9 cellular contexts compared by ENCODE assay signal in the genomic region with DNA sequence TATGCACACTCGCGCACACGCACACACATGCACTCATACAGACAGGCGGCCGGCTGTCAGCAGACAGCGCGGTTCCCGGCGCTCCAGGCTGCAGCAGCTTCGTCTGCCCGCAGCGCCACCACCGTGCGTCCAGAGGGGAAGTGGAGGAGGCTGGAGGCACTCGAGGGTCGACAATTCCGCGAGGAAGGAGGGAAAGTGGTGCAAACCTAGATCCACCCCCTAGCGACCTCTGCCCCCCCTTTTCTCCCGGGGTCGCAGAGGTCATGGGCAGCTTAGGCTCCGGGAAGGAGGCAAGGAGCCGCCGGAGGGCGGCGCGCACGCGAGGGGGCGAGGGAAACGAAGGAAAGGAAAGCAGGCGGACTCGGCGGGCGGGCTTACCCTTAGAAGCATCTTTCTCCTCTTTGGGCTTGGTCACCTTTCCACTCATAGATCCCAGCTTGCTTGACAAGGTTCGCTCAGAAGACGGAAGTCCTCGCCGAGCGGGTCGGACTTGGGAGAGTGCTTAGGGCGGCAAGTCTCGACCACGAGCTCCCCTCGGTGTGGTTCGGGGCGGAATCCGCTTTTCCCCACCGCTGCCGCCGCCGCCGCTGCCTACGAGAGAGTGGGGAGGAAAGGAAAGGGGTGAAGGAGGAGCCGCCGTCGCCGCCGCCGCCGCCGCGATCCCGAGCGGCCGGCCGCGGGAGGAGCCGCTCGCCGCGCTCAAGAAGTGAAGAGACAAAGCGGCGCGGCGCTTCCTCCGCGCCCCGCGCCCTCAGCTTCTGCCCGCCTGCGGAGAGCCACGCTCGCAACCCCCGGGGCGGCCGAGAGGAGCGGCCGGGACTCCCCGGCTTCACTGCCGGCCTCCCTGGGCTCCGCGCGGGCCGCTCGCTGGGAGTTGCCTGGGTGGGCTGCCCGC.
A peak's percentile ranks its signal among the peaks of the same experiment; 100 is the strongest.
DNase-seq lines count a peak whose midpoint lies in the region; ATAC-seq and TF ChIP-seq lines count a peak whose summit lies in the region.
"Had no signal": no experiment of that assay in that cellular context is flagged by ENCODE, and none has a peak within 500 bp of the region (broad histone marks: within the 10 kb centered on the region; RNA-seq: fewer than 3 reads in every experiment).

No MANE protein-coding gene starts in this region.

- in situ Hi-C loops in GM13977 (cut with MboI; ENCODE audit: low pct_unique_long_range_greater_than_20kb, low sequenced_read_pairs, unreplicated experiment) = no loop called here

- H3K9me3 ChIP-seq in right atrium auricular region = no peaks in the 10 kb centered on the region

- TF ChIP-seq CTCF in GM23338 (conservative IDR thresholded peaks at IDR 0.05; ENCODE audit: low read depth in 2 of 2) = peak in 1 of 2 experiments; percentile 0; a peak in 1 of 4 replicates
- no peak for TF ChIP-seq CTCF in right atrium auricular region (IDR thresholded peaks at IDR 0.05)
- TF ChIP-seq CTCF in GM13977 (IDR thresholded peaks at IDR 0.05; ENCODE audit: extremely low read depth, insufficient read depth, missing control alignments) = no peak

- peak overlapping the region; percentile 59 for H3K4me3 ChIP-seq in GM23338
- peak overlapping the region; percentile 29 to 49 for H3K4me3 ChIP-seq in right atrium auricular region
- H3K4me3 ChIP-seq in skeletal muscle cell (ENCODE audit: low read depth, low read length) = peak overlapping the region; percentile 46

- H3K36me3 ChIP-seq in GM23338 (ENCODE audit: insufficient read depth) (no peaks in the 10 kb centered on the region), right atrium auricular region (no peaks in the 10 kb centered on the region)

- no peaks in the 10 kb centered on the region for H4K20me1 ChIP-seq in GM23338 (replicated peaks; ENCODE audit: insufficient read depth)

- H3K9me2 ChIP-seq in GM23338 (ENCODE audit: insufficient read depth) = no peaks in the 10 kb centered on the region

- H3K27ac ChIP-seq in GM23338 (ENCODE audit: low read depth) = no peak overlapping the region
- H3K27ac ChIP-seq in right atrium auricular region = no peak overlapping the region

- peak overlapping the region; percentile 83 for H3K4me2 ChIP-seq in GM23338

- DNase-seq in GM23338 (ENCODE audit: low spot score) (peak; percentile 13), T-cell (no peak), right atrium auricular region (ENCODE audit: low spot score) (no peak), skeletal muscle cell (ENCODE audit: low read depth) (no peak), GM13977 (ENCODE audit: low spot score) (no peak), activated gamma-delta T cell treated with Interleukin-2 at 50 U/mL for 16 hours (no peak)
- DNase-seq in activated CD8-positive, alpha-beta memory T cell treated with anti-CD3 and anti-CD28 coated beads, Interleukin-2, amount 50 U/mL, for 4 hours = no peak

- peak; percentile 44 for ATAC-seq in GM23338
- ATAC-seq in T-cell (replicated peaks in 1 of 4) = no peak
- ATAC-seq in GM19397 (IDR thresholded peaks at IDR 0.05; ENCODE audit: unreplicated experiment) = no peak

- CTCF ChIA-PET in T-cell (lab: Charles Lee) = no interaction called here

- H3K4me1 Mint-ChIP-seq in GM23338 (peaks cover 18% of the 10 kb centered on the region), T-cell (peaks cover 0 to 7% (median 4%) of the 10 kb centered on the region in 3 donors)

- H3K36me3 Mint-ChIP-seq in GM23338 (ENCODE audit: low read depth) = no peaks in the 10 kb centered on the region
- no peaks in the 10 kb centered on the region for H3K36me3 Mint-ChIP-seq in T-cell

- peaks cover 98% of the 10 kb centered on the region for H3K27me3 ChIP-seq in GM23338 (ENCODE audit: insufficient read depth)
- H3K27me3 ChIP-seq in right atrium auricular region = peaks cover 0 to 2% of the 10 kb centered on the region in 2 donors

- no peak overlapping the region for H3K27ac Mint-ChIP-seq in GM23338
- no peak overlapping the region for H3K27ac Mint-ChIP-seq in T-cell
- H3K27ac Mint-ChIP-seq: T-helper 1 cell treated with Interleukin-12 subunit alpha and Interleukin-12 subunit beta and Interleukin-4 antibody, amounts not matched to agents 30 μg/mL and 1 μg/mL, for 36 hours had no signal

- no peaks in the 10 kb centered on the region for H3K9me3 Mint-ChIP-seq in GM23338
- H3K9me3 Mint-ChIP-seq in T-cell = no peaks in the 10 kb centered on the region
- H3K9me3 Mint-ChIP-seq: T-helper 1 cell treated with Interleukin-12 subunit alpha and Interleukin-12 subunit beta and Interleukin-4 antibody, amounts not matched to agents 30 μg/mL and 1 μg/mL, for 36 hours had no signal

- POLR2A ChIA-PET in T-cell (lab: Charles Lee) = no interaction called here

- H3K4me1 ChIP-seq in GM23338 (ENCODE audit: insufficient read depth) = peaks cover 8% of the 10 kb centered on the region; the same call in 1 of the 2 replicates
- H3K4me1 ChIP-seq in right atrium auricular region = peaks cover 0 to 6% of the 10 kb centered on the region in 2 donors

- H3K79me2 ChIP-seq in GM23338 (replicated peaks; ENCODE audit: insufficient read depth) = no peaks in the 10 kb centered on the region

- H2AFZ ChIP-seq in GM23338 = peak overlapping the region; percentile 69

- no peaks in the 10 kb centered on the region for H3F3A ChIP-seq in GM23338 (replicated peaks; ENCODE audit: low read depth)

- H3K27me3 Mint-ChIP-seq in GM23338 (ENCODE audit: insufficient read depth, low read depth, poor library complexity) (peaks cover 51% of the 10 kb centered on the region), T-cell (peaks cover 29 to 62% of the 10 kb centered on the region in 2 donors)

- peak overlapping the region; percentile 86 for H3K4me3 Mint-ChIP-seq in GM23338
- peak overlapping the region in 2 of 3 donors; percentile 21 to 41 for H3K4me3 Mint-ChIP-seq in T-cell

TF ChIP-seq in GM23338, 12 proteins besides CTCF, POLR2A, EP300 and RAD21:
- TF ChIP-seq EZH2 (IDR thresholded peaks at IDR 0.05; ENCODE audit: low read depth, unreplicated experiment) = peak; percentile 22
- TF ChIP-seq, protein P1, sequence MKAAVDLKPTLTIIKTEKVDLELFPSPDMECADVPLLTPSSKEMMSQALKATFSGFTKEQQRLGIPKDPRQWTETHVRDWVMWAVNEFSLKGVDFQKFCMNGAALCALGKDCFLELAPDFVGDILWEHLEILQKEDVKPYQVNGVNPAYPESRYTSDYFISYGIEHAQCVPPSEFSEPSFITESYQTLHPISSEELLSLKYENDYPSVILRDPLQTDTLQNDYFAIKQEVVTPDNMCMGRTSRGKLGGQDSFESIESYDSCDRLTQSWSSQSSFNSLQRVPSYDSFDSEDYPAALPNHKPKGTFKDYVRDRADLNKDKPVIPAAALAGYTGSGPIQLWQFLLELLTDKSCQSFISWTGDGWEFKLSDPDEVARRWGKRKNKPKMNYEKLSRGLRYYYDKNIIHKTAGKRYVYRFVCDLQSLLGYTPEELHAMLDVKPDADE (IDR thresholded peaks at IDR 0.05) = no peak
